Comparison of ENCODE assay signal across 29 cellular contexts in the genomic region with DNA sequence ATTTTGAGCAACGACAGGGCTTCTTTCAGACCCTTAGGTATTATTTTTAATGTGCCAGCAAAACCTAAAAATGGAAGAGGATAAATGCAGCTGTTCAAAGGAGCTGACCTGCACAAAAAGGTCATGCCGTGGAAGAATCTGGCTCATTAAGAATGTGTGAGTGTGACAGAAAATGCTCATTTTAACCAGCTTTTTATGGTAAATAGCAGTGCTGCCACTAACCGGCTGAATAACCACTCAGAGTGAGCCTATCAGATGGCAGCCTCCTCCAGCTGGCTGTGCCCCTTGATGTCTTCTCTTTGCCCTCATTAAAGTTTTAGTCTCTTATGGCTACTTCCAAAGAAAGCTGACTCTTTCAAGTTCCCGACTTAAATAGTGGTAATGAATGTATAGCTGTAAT.
"Had no signal": no experiment of that assay in that cellular context is flagged by ENCODE, and none has a peak within 500 bp of the region (broad histone marks: within the 10 kb centered on the region; RNA-seq: fewer than 3 reads in every experiment).

No MANE protein-coding gene starts in this region.

- DNase-seq: activated CD4-positive, alpha-beta T cell treated with anti-CD3 and anti-CD28 coated beads for 36 hours; activated CD4-positive, alpha-beta T cell treated with anti-CD3 and anti-CD28 coated beads, Interleukin-2, amount 10 ng/mL, durations not matched to agents 7 days and 5 days; activated CD4-positive, alpha-beta T cell treated with anti-CD3 and anti-CD28 coated beads, Interleukin-2, amount 50 U/mL, for 48 hours; activated CD8-positive, alpha-beta T cell treated with anti-CD3 and anti-CD28 coated beads, Interleukin-2, amount 10 ng/mL, durations not matched to agents 7 days and 5 days; activated gamma-delta T cell; activated naive CD4-positive, alpha-beta T cell treated with Interleukin-2 at 50 U/mL for 16 hours; activated T-cell treated with anti-CD3 and anti-CD28 coated beads, Interleukin-2, amount 50 U/mL, for 24 hours; adrenal gland; body of pancreas; cerebellar nuclear complex; NCI-H1105; NCI-H1417 treated with DMSO at 0.1 percent for 48 hours; NCI-H187 treated with DMSO at 0.1 percent for 48 hours; NCI-H2081 treated with DMSO at 0.1 percent for 48 hours; NCI-H345; NCI-H524 treated with DMSO at 0.1 percent for 48 hours; NK-92 treated with Interleukin-12 subunit alpha and Interleukin-12 subunit beta, amount 100 ng/mL, for 24 hours; PC-3; Peyer's patch; SIG-M5; SW 1271; T-helper 1 cell; T-helper 2 cell; T-helper 9 cell had no signal

- H3K27ac Mint-ChIP-seq: activated CD4-positive, alpha-beta T cell treated with anti-CD3 and anti-CD28 coated beads for 36 hours; activated CD4-positive, alpha-beta T cell treated with anti-CD3 and anti-CD28 coated beads, Interleukin-2, amount 10 ng/mL, durations not matched to agents 7 days and 5 days; activated CD8-positive, alpha-beta T cell treated with anti-CD3 and anti-CD28 coated beads, Interleukin-2, amount 10 ng/mL, durations not matched to agents 7 days and 5 days; activated naive CD4-positive, alpha-beta T cell treated with anti-CD3 and anti-CD28 coated beads, Interleukin-2, amount 50 U/mL, for 72 hours; activated T-cell treated with anti-CD3 and anti-CD28 coated beads, Interleukin-2, amount 50 U/mL, for 24 hours; activated T-helper 2 cell treated with anti-CD3 and anti-CD28 coated beads, Interferon-gamma antibody, Interleukin-2, Interleukin-4, amounts not matched to agents 10 μg/mL and 5 μg/mL and 100 μg/mL, durations not matched to agents 14 hours and 24 hours and 36 hours had no signal

- H3K4me2 ChIP-seq: KMS-11 had no signal

- H3K27ac ChIP-seq: adrenal gland, body of pancreas, KMS-11, Peyer's patch, RWPE1 had no signal

- H3K36me3 ChIP-seq: adrenal gland, Peyer's patch had no signal

- H3K4me3 ChIP-seq: adrenal gland, body of pancreas, Peyer's patch had no signal

- H3K9me3 Mint-ChIP-seq: activated CD4-positive, alpha-beta T cell treated with anti-CD3 and anti-CD28 coated beads, Interleukin-2, amount 10 ng/mL, durations not matched to agents 7 days and 5 days; activated naive CD4-positive, alpha-beta T cell treated with anti-CD3 and anti-CD28 coated beads, Interleukin-2, amount 50 U/mL, for 72 hours; activated T-cell treated with anti-CD3 and anti-CD28 coated beads, Interleukin-2, amount 50 U/mL, for 24 hours; activated T-helper 2 cell treated with anti-CD3 and anti-CD28 coated beads, Interferon-gamma antibody, Interleukin-2, Interleukin-4, amounts not matched to agents 10 μg/mL and 5 μg/mL and 100 μg/mL, durations not matched to agents 14 hours and 24 hours and 36 hours had no signal

- H3K4me1 ChIP-seq: body of pancreas, Peyer's patch had no signal

- H3K9ac ChIP-seq: KMS-11 had no signal

- H3K27me3 ChIP-seq: adrenal gland, body of pancreas, Peyer's patch had no signal

- H3K4me3 Mint-ChIP-seq: activated CD4-positive, alpha-beta T cell treated with anti-CD3 and anti-CD28 coated beads for 36 hours; activated CD4-positive, alpha-beta T cell treated with anti-CD3 and anti-CD28 coated beads, Interleukin-2, amount 10 ng/mL, durations not matched to agents 7 days and 5 days; activated CD8-positive, alpha-beta T cell treated with anti-CD3 and anti-CD28 coated beads, Interleukin-2, amount 10 ng/mL, durations not matched to agents 7 days and 5 days; activated T-cell treated with anti-CD3 and anti-CD28 coated beads, Interleukin-2, amount 50 U/mL, for 24 hours had no signal

- H3K4me1 Mint-ChIP-seq: activated CD4-positive, alpha-beta T cell treated with anti-CD3 and anti-CD28 coated beads for 36 hours had no signal

- H3K36me3 Mint-ChIP-seq: activated naive CD4-positive, alpha-beta T cell treated with anti-CD3 and anti-CD28 coated beads, Interleukin-2, amount 50 U/mL, for 72 hours had no signal

- ATAC-seq: activated CD4-positive, alpha-beta T cell treated with anti-CD3 and anti-CD28 coated beads for 36 hours; activated CD8-positive, alpha-beta T cell treated with anti-CD3 and anti-CD28 coated beads, Interleukin-2, amount 10 ng/mL, durations not matched to agents 7 days and 5 days; activated naive CD4-positive, alpha-beta T cell treated with anti-CD3 and anti-CD28 coated beads, Interleukin-2, amount 50 U/mL, for 72 hours; body of pancreas; PC-3; Right ventricle myocardium inferior had no signal

- H3K9me3 ChIP-seq: adrenal gland, body of pancreas, Peyer's patch had no signal
